Comparison of ENCODE assay signal across 8 cellular contexts in the genomic region with DNA sequence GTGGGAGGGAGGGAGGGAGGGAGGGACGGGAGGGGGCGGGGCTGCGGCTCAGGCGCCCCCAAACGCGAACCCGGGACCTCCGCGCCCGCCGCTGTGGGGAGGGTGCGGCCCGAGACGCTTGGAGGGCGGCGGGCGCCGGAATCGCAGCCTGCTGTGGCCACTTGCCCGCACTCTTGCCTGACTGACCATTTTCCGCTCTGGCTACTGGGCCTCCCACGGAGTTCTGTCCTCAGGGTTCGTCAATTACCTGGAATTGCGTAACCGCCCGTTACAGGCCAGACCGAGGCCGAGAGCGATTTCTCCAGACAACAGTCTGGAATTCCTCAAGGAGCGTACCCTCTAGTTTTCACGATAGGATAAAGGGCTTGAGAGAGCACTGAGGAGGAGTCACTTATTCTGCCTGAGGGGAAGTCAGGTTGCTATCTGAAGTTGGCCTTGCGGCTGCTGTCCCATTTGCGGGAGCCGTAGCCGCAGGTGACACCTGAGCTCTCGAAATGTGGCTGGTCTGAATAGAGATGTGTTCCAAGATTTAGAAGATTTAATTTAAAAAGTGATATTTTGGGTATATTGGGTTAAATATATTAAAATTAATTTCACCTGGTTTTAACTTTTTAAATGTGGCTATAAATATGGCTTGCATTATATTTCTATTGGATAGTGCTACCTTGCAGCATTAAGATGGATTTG. TPM values are rescaled to one million over a fixed set of nuclear protein-coding genes. Genes with fewer than 3 reads are reported as not detected.
DNase-seq lines count a peak whose midpoint lies in the region; ATAC-seq lines count a peak whose summit lies in the region.

No MANE protein-coding gene starts in this region.

- DNase-seq in Caki2 (ENCODE audit: low read depth) (peak; percentile 66), HS-27A (ENCODE audit: low read depth) (peak; percentile 51), SK-MEL-5 (ENCODE audit: low read depth, low spot score) (peak; percentile 58), epidermal melanocyte (ENCODE audit: insufficient read length, low spot score) (peak; percentile 30), RPMI8226 (no peak)

- H3K27ac ChIP-seq in mucosa of rectum (ENCODE audit: low read depth in 2 of 2, low read length in 2 of 2): peak overlapping the region; percentile 90 to 92

- peak overlapping the region; percentile 80 to 92 for H3K9ac ChIP-seq in mucosa of rectum (ENCODE audit: low read depth in 1 of 2, low read length in 2 of 2)

- H3K4me3 ChIP-seq in mucosa of rectum (ENCODE audit: low read length in 2 of 2): peak overlapping the region; percentile 76 to 83

- ATAC-seq in GM19463 (IDR thresholded peaks at IDR 0.05; ENCODE audit: unreplicated experiment) (peak; percentile 3), HG02798 (IDR thresholded peaks at IDR 0.05; ENCODE audit: poor library complexity, unreplicated experiment) (no peak)

- in situ Hi-C loops in Caki2 (cut with HindIII; ENCODE audit: low pct_unique_long_range_greater_than_20kb, low sequenced_read_pairs) (no loop called here), SK-MEL-5 (cut with HindIII; ENCODE audit: low pct_unique_long_range_greater_than_20kb, low sequenced_read_pairs) (no loop called here)

- no peaks in the 10 kb centered on the region for H3K27me3 ChIP-seq in mucosa of rectum (ENCODE audit: control insufficient read depth in 2 of 2, insufficient read depth in 2 of 2, low read length in 2 of 2)

- H3K9me3 ChIP-seq in mucosa of rectum (ENCODE audit: control insufficient read depth in 2 of 2, low read length in 2 of 2): no peaks in the 10 kb centered on the region

- H3K4me1 ChIP-seq in mucosa of rectum (ENCODE audit: control insufficient read depth in 2 of 2, insufficient read depth in 2 of 2, low read length in 2 of 2): peaks cover 0 to 5% of the 10 kb centered on the region in 2 donors

- peaks cover 8 to 11% of the 10 kb centered on the region in 2 donors for H3K36me3 ChIP-seq in mucosa of rectum (ENCODE audit: control insufficient read depth in 2 of 2, insufficient read depth in 2 of 2, low read length in 2 of 2)

RNA-seq across cellular contexts. Expression of gene ZNF641, which starts 0.4 kb away (rescaled TPM):
- total RNA-seq in Caki2 (2014; rRNA removed; shearing (Covaris generic); ENCODE audit: low replicate concordance): 3.5 and 4.4 TPM in 2 replicates
- 12.4 and 13.1 TPM in 2 replicates for total RNA-seq in SK-MEL-5 (2014; rRNA removed; shearing (Covaris generic))
- polyA plus RNA-seq in SK-MEL-5 (2015; cell fraction: cytosol; rRNA removed): 6.7 and 9.1 TPM in 2 replicates
- polyA plus RNA-seq in SK-MEL-5 (2015; cell fraction: nucleus; rRNA removed): 16.7 and 23.5 TPM in 2 replicates
